1 cellular context compared by ENCODE assay signal in genomic region chr9:16625106-16625505, GRCh38.
TF ChIP-seq lines count a peak whose summit lies in the region.

No MANE protein-coding gene starts in this region.

TF ChIP-seq in WTC11, 78 proteins besides CTCF, POLR2A, EP300 and RAD21 (continued from another document):
- TF ChIP-seq ZNF281 (CRISPR knock-in tag; IDR thresholded peaks at IDR 0.05) (no peak), ZNF263 (CRISPR knock-in tag; IDR thresholded peaks at IDR 0.05; ENCODE audit: low read depth) (no peak), FOXJ3 (CRISPR knock-in tag; IDR thresholded peaks at IDR 0.05; ENCODE audit: borderline replicate concordance) (no peak), GTF2I (CRISPR knock-in tag; conservative IDR thresholded peaks at IDR 0.05) (no peak)
